15 cellular contexts compared by ENCODE assay signal in genomic region chr2:213237251-213237650, GRCh38. TPM values are rescaled to one million over a fixed set of nuclear protein-coding genes. Genes with fewer than 3 reads are reported as not detected.
A peak's percentile ranks its signal among the peaks of the same experiment; 100 is the strongest.
DNase-seq lines count a peak whose midpoint lies in the region; ATAC-seq and TF ChIP-seq lines count a peak whose summit lies in the region.
"Had no signal": no experiment of that assay in that cellular context is flagged by ENCODE, and none has a peak within 500 bp of the region (broad histone marks: within the 10 kb centered on the region; RNA-seq: fewer than 3 reads in every experiment).

No MANE protein-coding gene starts in this region.

- H3K4me2 ChIP-seq in OCI-LY7 (ENCODE audit: low read length) = peak overlapping the region; percentile 35
- H3K4me2 ChIP-seq in mammary epithelial cell (ENCODE audit: insufficient read depth, low read depth, low read length) = peak overlapping the region; percentile 76

- no peak for DNase-seq in stimulated activated naive CD8-positive, alpha-beta T cell treated with anti-CD3 and anti-CD28 coated beads, Interleukin-15, amount 100 ng/mL, for 72 hours
- no peak for DNase-seq in stimulated activated naive CD8-positive, alpha-beta T cell treated with anti-CD3 and anti-CD28 coated beads, Interleukin-15, Interleukin-2, amounts not matched to agents 100 U/mL and 50 U/mL, for 24 hours
- DNase-seq in OCI-LY7 (ENCODE audit: low spot score) (no peak), mammary epithelial cell (no peak), anterior cingulate cortex (lab: John Stamatoyannopoulos, UW) (no peak), middle frontal gyrus (ENCODE audit: extremely low spot score, low spot score) (no peak), DMS 273 treated with DMSO at 0.1 percent for 48 hours (lab: John Stamatoyannopoulos, UW) (no peak), HuH-7.5 (ENCODE audit: low spot score) (no peak)
- DNase-seq: activated CD4-positive, alpha-beta T cell treated with anti-CD3 and anti-CD28 coated beads, Interleukin-2, amount 50 U/mL, for 4 hours; activated naive CD4-positive, alpha-beta T cell; effector memory CD4-positive, alpha-beta T cell; NCI-H2107; occipital lobe; SHP77 treated with DMSO at 0.1 percent for 48 hours; stimulated activated naive CD4-positive, alpha-beta T cell had no signal

- H3K27me3 Mint-ChIP-seq in stimulated activated naive CD8-positive, alpha-beta T cell treated with anti-CD3 and anti-CD28 coated beads, Interleukin-15, amount 100 ng/mL, for 72 hours = peaks cover 27% of the 10 kb centered on the region

- no peaks in the 10 kb centered on the region for H3K79me2 ChIP-seq in OCI-LY7 (ENCODE audit: insufficient read depth, low read depth, low read length)
- no peaks in the 10 kb centered on the region for H3K79me2 ChIP-seq in mammary epithelial cell (ENCODE audit: insufficient read depth, low read length)

- 95% methylated on average over 1 of the region's 1 CpG for WGBS in mammary epithelial cell (ENCODE audit: low coverage, missing lambda C conversion rate)

- peak overlapping the region; percentile 92 for H2AFZ ChIP-seq in OCI-LY7 (ENCODE audit: low read length)
- no peak overlapping the region for H2AFZ ChIP-seq in mammary epithelial cell (ENCODE audit: low read depth, low read length)

- H3K27ac ChIP-seq in OCI-LY7 (ENCODE audit: low read depth, low read length, poor library complexity, severe bottlenecking) (peak overlapping the region; percentile 97), mammary epithelial cell (ENCODE audit: insufficient read depth, low read depth, low read length) (peak overlapping the region; percentile 93)

- H3K9me3 Mint-ChIP-seq in stimulated activated naive CD8-positive, alpha-beta T cell treated with anti-CD3 and anti-CD28 coated beads, Interleukin-15, amount 100 ng/mL, for 72 hours = no peaks in the 10 kb centered on the region

- no peaks in the 10 kb centered on the region for H3K27me3 ChIP-seq in mammary epithelial cell (ENCODE audit: insufficient read depth, low read length)

- H3K4me1 Mint-ChIP-seq in stimulated activated naive CD8-positive, alpha-beta T cell treated with anti-CD3 and anti-CD28 coated beads, Interleukin-15, amount 100 ng/mL, for 72 hours = peaks cover 42% of the 10 kb centered on the region

- peaks cover 91% of the 10 kb centered on the region for H3K4me1 ChIP-seq in OCI-LY7 (ENCODE audit: insufficient read depth, low read length, poor library complexity, severe bottlenecking)
- peaks cover 11% of the 10 kb centered on the region for H3K4me1 ChIP-seq in mammary epithelial cell (ENCODE audit: insufficient read depth, low read length)

- no peaks in the 10 kb centered on the region for H4K20me1 ChIP-seq in OCI-LY7 (ENCODE audit: insufficient read depth, low read length)
- H4K20me1 ChIP-seq in mammary epithelial cell (ENCODE audit: insufficient read depth, low read length) = no peaks in the 10 kb centered on the region

- H3K9me2 ChIP-seq in OCI-LY7 (ENCODE audit: insufficient read depth, low read length) = no peaks in the 10 kb centered on the region

- TF ChIP-seq CTCF in OCI-LY7 (conservative IDR thresholded peaks at IDR 0.05; ENCODE audit: low read length) (no peak), mammary epithelial cell (conservative IDR thresholded peaks at IDR 0.05 in 1 of 2, IDR thresholded peaks at IDR 0.05 in 1 of 2; ENCODE audit: extremely low read depth in 1 of 2, insufficient read depth in 1 of 2, low read depth in 1 of 2, low read length in 2 of 2) (no peak)

- in situ Hi-C loops in mammary epithelial cell (cut with MboI; ENCODE audit: low sequenced_read_pairs in 2 of 2) = no loop called here

- H3K4me3 ChIP-seq in OCI-LY7 (ENCODE audit: low read depth, low read length, poor library complexity, severe bottlenecking) (no peak overlapping the region), mammary epithelial cell (replicated peaks in 1 of 3; ENCODE audit: insufficient read depth in 1 of 3, low read depth in 2 of 3, low read length in 3 of 3) (no peak overlapping the region)

- H3K27ac Mint-ChIP-seq in stimulated activated naive CD8-positive, alpha-beta T cell treated with anti-CD3 and anti-CD28 coated beads, Interleukin-15, amount 100 ng/mL, for 72 hours = no peak overlapping the region

- intact Hi-C loops in OCI-LY7 (cut with micrococcal nuclease; ENCODE audit: unreplicated experiment) = no loop called here
- intact Hi-C loops in mammary epithelial cell (cut with micrococcal nuclease) = loop anchor here (5.0 kb wide), 1 partner anchor 640 kb away; no protein-coding TSS in a partner anchor

- POLR2A ChIA-PET in OCI-LY7 (lab: Charles Lee) = interaction anchor here (0.6 to 1.7 kb wide), 4 partner anchors 8 to 87 kb away, joined by 3 to 5 read pairs (median 4); no protein-coding TSS in a partner anchor

- H3K4me3 Mint-ChIP-seq in stimulated activated naive CD8-positive, alpha-beta T cell treated with anti-CD3 and anti-CD28 coated beads, Interleukin-15, amount 100 ng/mL, for 72 hours = peak overlapping the region; percentile 68 to 72

- no peak for ATAC-seq in stimulated activated naive CD8-positive, alpha-beta T cell treated with anti-CD3 and anti-CD28 coated beads, Interleukin-15, amount 100 ng/mL, for 72 hours
- ATAC-seq in stimulated activated naive CD8-positive, alpha-beta T cell treated with anti-CD3 and anti-CD28 coated beads, Interleukin-15, Interleukin-2, amounts not matched to agents 100 U/mL and 50 U/mL, for 24 hours = no peak

- dilution Hi-C loops in mammary epithelial cell (cut with HindIII; ENCODE audit: low sequenced_read_pairs) = no loop called here

- no TSS peak for BruUV-seq in OCI-LY7 (replicated peaks; lab: Mats Ljungman, UMichigan)
- no TSS peak for BruUV-seq in mammary epithelial cell (replicated peaks; lab: Mats Ljungman, UMichigan)

- H3K36me3 ChIP-seq in OCI-LY7 (ENCODE audit: insufficient read depth, low read length) (peaks cover 9% of the 10 kb centered on the region; the same call in 1 of the 2 replicates), mammary epithelial cell (ENCODE audit: insufficient read depth, low read length) (no peaks in the 10 kb centered on the region)

- CTCF ChIA-PET in OCI-LY7 (lab: Charles Lee; ENCODE audit: unreplicated experiment) (no interaction called here), mammary epithelial cell (lab: Charles Lee; ENCODE audit: low non-redundant PET) (no interaction called here)

- no peak overlapping the region for H3K9ac ChIP-seq in mammary epithelial cell (ENCODE audit: insufficient read depth, low read length)

- H3K9me3 ChIP-seq in OCI-LY7 (ENCODE audit: low read length) (peaks cover 7% of the 10 kb centered on the region; the same call in 1 of the 2 replicates), mammary epithelial cell (replicated peaks; ENCODE audit: insufficient read depth, low read length) (no peaks in the 10 kb centered on the region)

RNA-seq across cellular contexts. Expression of gene SPAG16, which starts 47.0 kb away (rescaled TPM):
- 16.6 and 24.2 TPM in 2 replicates for total RNA-seq in OCI-LY7 (2014; rRNA removed; shearing (Covaris generic))
- total RNA-seq in OCI-LY7 (2022) (18.9 and 22.1 TPM in 2 replicates), mammary epithelial cell (10 to 100 TPM; 13.6 to 16.2 TPM)
- 11.0 TPM for polyA plus RNA-seq in mammary epithelial cell
- polyA minus RNA-seq in mammary epithelial cell = not detected
